In genomic region chr1:54959241-54959640, GRCh38 we compare ENCODE assay signal across 40 cellular contexts. TPM values are rescaled to one million over a fixed set of nuclear protein-coding genes. Genes with fewer than 3 reads are reported as not detected.
"Had no signal": no experiment of that assay in that cellular context is flagged by ENCODE, and none has a peak within 500 bp of the region (broad histone marks: within the 10 kb centered on the region; RNA-seq: fewer than 3 reads in every experiment).

No MANE protein-coding gene starts in this region.

- H3K4me1 ChIP-seq: adrenal gland, body of pancreas, gastrocnemius medialis, heart left ventricle had no signal

- DNase-seq: activated B cell treated with CpG ODN at 0.5 μM for 24 hours; activated CD4-positive, alpha-beta memory T cell treated with anti-CD3 and anti-CD28 coated beads for 36 hours; activated CD4-positive, alpha-beta T cell treated with anti-CD3 and anti-CD28 coated beads for 48 hours; activated CD4-positive, alpha-beta T cell treated with anti-CD3 and anti-CD28 coated beads, Interleukin-2, amount 50 U/mL, for 1 hour; activated CD8-positive, alpha-beta memory T cell treated with anti-CD3 and anti-CD28 coated beads, Interleukin-2, amount 10 ng/mL, durations not matched to agents 7 days and 5 days; activated CD8-positive, alpha-beta memory T cell treated with anti-CD3 and anti-CD28 coated beads, Interleukin-2, amount 50 U/mL, for 4 hours; activated CD8-positive, alpha-beta T cell treated with anti-CD3 and anti-CD28 coated beads, Interleukin-2, amount 10 ng/mL, durations not matched to agents 7 days and 5 days; activated effector memory CD4-positive, alpha-beta T cell treated with anti-CD3 and anti-CD28 coated beads, Interleukin-2, amount 50 U/mL, for 16 hours; activated naive CD4-positive, alpha-beta T cell treated with anti-CD3 and anti-CD28 coated beads for 36 hours; activated naive CD8-positive, alpha-beta T cell treated with anti-CD3 and anti-CD28 coated beads for 36 hours; activated naive CD8-positive, alpha-beta T cell treated with anti-CD3 and anti-CD28 coated beads, Interleukin-2, amount 50 U/mL, for 24 hours; activated T-cell treated with anti-CD3 and anti-CD28 coated beads, Interleukin-2, amount 50 U/mL, for 1 hour; activated T-cell treated with anti-CD3 and anti-CD28 coated beads, Interleukin-2, amount 50 U/mL, for 48 hours; adrenal gland; amygdala; aorta; body of pancreas; caudate nucleus; cortex of kidney; dermis blood vessel endothelial cell; effector CD4-positive, alpha-beta T cell; esophagus squamous epithelium; foreskin keratinocyte; gastrocnemius medialis; glutamatergic neuron; heart left ventricle; T-helper 1 cell; T-helper 17 cell; T1000; WERI-Rb-1 had no signal

- H3K36me3 ChIP-seq: adrenal gland, esophagus squamous epithelium, gastrocnemius medialis, heart left ventricle, WERI-Rb-1 had no signal

- FAIRE-seq: endometrium, endothelial cell of umbilical vein had no signal

- H3K4me3 ChIP-seq: adrenal gland, body of pancreas, esophagus squamous epithelium, gastrocnemius medialis, heart left ventricle had no signal

- H3K27me3 ChIP-seq: adrenal gland, body of pancreas, esophagus squamous epithelium, foreskin keratinocyte, gastrocnemius medialis, heart left ventricle had no signal

- H3K27ac ChIP-seq: adrenal gland, body of pancreas, epithelial cell of prostate, esophagus squamous epithelium, foreskin keratinocyte, gastrocnemius medialis, heart left ventricle, WERI-Rb-1 had no signal

- H3K9me3 ChIP-seq: adrenal gland, body of pancreas, esophagus squamous epithelium, gastrocnemius medialis had no signal

- ATAC-seq: activated CD4-positive, CD25-positive, alpha-beta regulatory T cell treated with anti-CD3 and anti-CD28 coated beads, Interleukin-2, amount 50 U/mL, for 24 hours; activated CD8-positive, alpha-beta memory T cell treated with anti-CD3 and anti-CD28 coated beads, Interleukin-2, amount 10 ng/mL, durations not matched to agents 7 days and 5 days; activated CD8-positive, alpha-beta T cell treated with anti-CD3 and anti-CD28 coated beads, Interleukin-2, amount 10 ng/mL, durations not matched to agents 7 days and 5 days; activated naive CD8-positive, alpha-beta T cell treated with anti-CD3 and anti-CD28 coated beads, Interleukin-2, amount 50 U/mL, for 24 hours; body of pancreas; foreskin keratinocyte; gastrocnemius medialis; heart left ventricle; T-helper 17 cell had no signal

RNA-seq across cellular contexts. Expression of gene TMEM61, which starts 21.2 kb away (rescaled TPM):
- total RNA-seq: activated B cell treated with CpG ODN at 0.5 μM for 24 hours; activated CD4-positive, alpha-beta memory T cell treated with anti-CD3 and anti-CD28 coated beads for 36 hours; activated CD8-positive, alpha-beta memory T cell treated with anti-CD3 and anti-CD28 coated beads for 36 hours; activated CD8-positive, alpha-beta memory T cell treated with anti-CD3 and anti-CD28 coated beads, Interleukin-2, amount 10 ng/mL, durations not matched to agents 7 days and 5 days; activated CD8-positive, alpha-beta T cell treated with anti-CD3 and anti-CD28 coated beads, Interleukin-2, amount 10 ng/mL, durations not matched to agents 7 days and 5 days; activated naive CD4-positive, alpha-beta T cell treated with anti-CD3 and anti-CD28 coated beads for 36 hours; activated naive CD8-positive, alpha-beta T cell treated with anti-CD3 and anti-CD28 coated beads for 36 hours; activated T-helper 1 cell treated with anti-CD3 and anti-CD28 coated beads, Interleukin-12 subunit alpha, Interleukin-12 subunit beta, Interleukin-2, Interleukin-4 antibody, amounts not matched to agents 30 ng/mL and 10 ng/mL and 1 ng/mL, durations not matched to agents 14 hours and 24 hours and 36 hours; chondrocyte; dermis blood vessel endothelial cell; endothelial cell of umbilical vein; fibroblast of lung; T-helper 17 cell had no signal
- polyA plus RNA-seq: endothelial cell of umbilical vein, fibroblast of lung, heart left ventricle had no signal

RNA-seq across cellular contexts. Expression of gene BSND, which starts 39.5 kb away (rescaled TPM):
- total RNA-seq: activated B cell treated with CpG ODN at 0.5 μM for 24 hours; activated CD4-positive, alpha-beta memory T cell treated with anti-CD3 and anti-CD28 coated beads for 36 hours; activated CD8-positive, alpha-beta memory T cell treated with anti-CD3 and anti-CD28 coated beads for 36 hours; activated naive CD4-positive, alpha-beta T cell treated with anti-CD3 and anti-CD28 coated beads for 36 hours; activated naive CD8-positive, alpha-beta T cell treated with anti-CD3 and anti-CD28 coated beads for 36 hours; activated T-helper 1 cell treated with anti-CD3 and anti-CD28 coated beads, Interleukin-12 subunit alpha, Interleukin-12 subunit beta, Interleukin-2, Interleukin-4 antibody, amounts not matched to agents 30 ng/mL and 10 ng/mL and 1 ng/mL, durations not matched to agents 14 hours and 24 hours and 36 hours; activated T-helper 2 cell treated with anti-CD3 and anti-CD28 coated beads, Interferon-gamma antibody, Interleukin-2, Interleukin-4, amounts not matched to agents 10 μg/mL and 5 μg/mL and 100 μg/mL, durations not matched to agents 14 hours and 24 hours and 36 hours; adrenal gland; aorta; body of pancreas; chondrocyte; dermis blood vessel endothelial cell; endothelial cell of umbilical vein; esophagus squamous epithelium; fibroblast of lung; foreskin keratinocyte; gastrocnemius medialis; heart left ventricle had no signal
- polyA plus RNA-seq: aorta, endothelial cell of umbilical vein, esophagus, fibroblast of lung, foreskin keratinocyte, heart left ventricle had no signal
